Comparison of ENCODE assay signal across 8 cellular contexts in the genomic region with DNA sequence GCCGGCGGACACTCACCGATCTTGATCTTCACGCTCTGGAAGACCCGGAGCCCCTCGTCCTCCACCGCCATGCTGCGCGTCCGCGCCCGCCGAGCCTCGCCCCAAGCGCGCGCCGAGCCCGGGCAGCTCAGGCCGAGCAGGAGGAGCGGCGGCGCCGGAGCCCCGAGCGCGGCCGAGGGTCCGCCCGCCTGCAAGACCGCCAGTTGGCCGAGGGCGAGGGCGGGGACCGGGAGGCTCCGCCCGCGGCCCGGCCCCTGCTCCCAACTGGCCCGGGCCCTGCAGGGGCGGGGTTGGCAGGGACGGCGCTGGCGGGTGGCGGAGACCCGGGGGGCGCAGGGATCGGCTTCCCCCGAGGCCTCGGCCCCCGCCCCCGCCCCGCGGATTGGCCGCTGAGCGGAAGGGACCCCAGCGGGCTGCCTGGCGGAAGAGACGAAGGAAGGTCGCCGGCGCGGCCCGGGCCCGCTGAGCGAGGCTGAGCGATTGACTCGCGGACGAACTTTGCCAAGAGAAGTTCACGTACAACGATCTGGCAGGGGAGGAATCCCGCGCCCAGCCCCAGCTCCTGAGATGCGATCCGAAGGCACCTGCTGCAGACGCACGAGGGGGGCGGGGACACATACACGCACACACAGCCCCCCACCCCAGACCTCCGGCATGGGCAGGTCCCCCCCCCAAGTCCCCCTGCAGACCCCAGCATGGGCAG. TPM values are rescaled to one million over a fixed set of nuclear protein-coding genes. Genes with fewer than 3 reads are reported as not detected.
A peak's percentile ranks its signal among the peaks of the same experiment; 100 is the strongest.
DNase-seq lines count a peak whose midpoint lies in the region; ATAC-seq and TF ChIP-seq lines count a peak whose summit lies in the region.

A gene with protein sequence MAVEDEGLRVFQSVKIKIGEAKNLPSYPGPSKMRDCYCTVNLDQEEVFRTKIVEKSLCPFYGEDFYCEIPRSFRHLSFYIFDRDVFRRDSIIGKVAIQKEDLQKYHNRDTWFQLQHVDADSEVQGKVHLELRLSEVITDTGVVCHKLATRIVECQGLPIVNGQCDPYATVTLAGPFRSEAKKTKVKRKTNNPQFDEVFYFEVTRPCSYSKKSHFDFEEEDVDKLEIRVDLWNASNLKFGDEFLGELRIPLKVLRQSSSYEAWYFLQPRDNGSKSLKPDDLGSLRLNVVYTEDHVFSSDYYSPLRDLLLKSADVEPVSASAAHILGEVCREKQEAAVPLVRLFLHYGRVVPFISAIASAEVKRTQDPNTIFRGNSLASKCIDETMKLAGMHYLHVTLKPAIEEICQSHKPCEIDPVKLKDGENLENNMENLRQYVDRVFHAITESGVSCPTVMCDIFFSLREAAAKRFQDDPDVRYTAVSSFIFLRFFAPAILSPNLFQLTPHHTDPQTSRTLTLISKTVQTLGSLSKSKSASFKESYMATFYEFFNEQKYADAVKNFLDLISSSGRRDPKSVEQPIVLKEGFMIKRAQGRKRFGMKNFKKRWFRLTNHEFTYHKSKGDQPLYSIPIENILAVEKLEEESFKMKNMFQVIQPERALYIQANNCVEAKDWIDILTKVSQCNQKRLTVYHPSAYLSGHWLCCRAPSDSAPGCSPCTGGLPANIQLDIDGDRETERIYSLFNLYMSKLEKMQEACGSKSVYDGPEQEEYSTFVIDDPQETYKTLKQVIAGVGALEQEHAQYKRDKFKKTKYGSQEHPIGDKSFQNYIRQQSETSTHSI (minus strand): TSS at position 205 of the 703 bp plus-strand sequence. CDS start 134 bp downstream, at position 71.

- no peaks in the 10 kb centered on the region for H3K9me3 Mint-ChIP-seq in CD4-positive, alpha-beta T cell
- no peaks in the 10 kb centered on the region for H3K9me3 Mint-ChIP-seq in activated T-helper 2 cell treated with anti-CD3 and anti-CD28 coated beads, Interferon-gamma antibody, Interleukin-2, Interleukin-4, amounts not matched to agents 10 μg/mL and 5 μg/mL and 100 μg/mL, durations not matched to agents 14 hours and 24 hours and 36 hours

- peaks cover 7% of the 10 kb centered on the region for H3K36me3 ChIP-seq in NT2/D1 (ENCODE audit: insufficient read depth, insufficient read length, low read length)
- H3K36me3 ChIP-seq in fibroblast of lung (ENCODE audit: control insufficient read depth, insufficient read depth, low read length): no peaks in the 10 kb centered on the region
- no peaks in the 10 kb centered on the region for H3K36me3 ChIP-seq in mucosa of stomach (ENCODE audit: control insufficient read depth, insufficient read depth, low read length)
- no peaks in the 10 kb centered on the region for H3K36me3 ChIP-seq in thymus (ENCODE audit: control insufficient read depth, insufficient read depth)

- H3K9ac ChIP-seq in NT2/D1 (ENCODE audit: insufficient read length, low read depth): peak within 1 kb of the TSS; percentile 81
- peak within 1 kb of the TSS; percentile 84 for H3K9ac ChIP-seq in fibroblast of lung (ENCODE audit: insufficient read depth, low read length)
- peak within 1 kb of the TSS; percentile 61 for H3K9ac ChIP-seq in mucosa of stomach (ENCODE audit: low read length)

- peak within 1 kb of the TSS; percentile 99 for H3K4me3 Mint-ChIP-seq in CD4-positive, alpha-beta T cell
- peak within 1 kb of the TSS; percentile 93 for H3K4me3 Mint-ChIP-seq in activated T-helper 2 cell treated with anti-CD3 and anti-CD28 coated beads, Interferon-gamma antibody, Interleukin-2, Interleukin-4, amounts not matched to agents 10 μg/mL and 5 μg/mL and 100 μg/mL, durations not matched to agents 14 hours and 24 hours and 36 hours (ENCODE audit: low read depth)

- under 1% methylated on average over 81 of the region's 81 CpGs for whole genome bisulfite sequencing in thymus

- H3K4me3 ChIP-seq in NT2/D1 (ENCODE audit: insufficient read length, low read depth) (peak within 1 kb of the TSS; percentile 72), fibroblast of lung (replicated peaks in 1 of 4; ENCODE audit: control extremely low read depth in 1 of 4, insufficient read depth in 1 of 4, low read depth in 3 of 4, low read length in 4 of 4) (peak within 1 kb of the TSS; percentile 79 to 98 (median 86)), mucosa of stomach (ENCODE audit: low read length) (peak within 1 kb of the TSS; percentile 49), thymus (ENCODE audit: low read length) (peak within 1 kb of the TSS; percentile 73)

- intact Hi-C loops in CD4-positive, alpha-beta T cell (cut with DNase I, micrococcal nuclease): no loop called here
- intact Hi-C loops in activated T-helper 2 cell treated with anti-CD3 and anti-CD28 coated beads, Interferon-gamma antibody, Interleukin-2, Interleukin-4, amounts not matched to agents 10 μg/mL and 5 μg/mL and 100 μg/mL, durations not matched to agents 14 hours and 24 hours and 36 hours (cut with micrococcal nuclease): loop anchor here (5.0 kb wide), 1 partner anchor 925 kb away; a partner anchor contains a TSS

- peaks cover 60% of the 10 kb centered on the region for H3K4me1 Mint-ChIP-seq in CD4-positive, alpha-beta T cell (ENCODE audit: low read depth)
- H3K4me1 Mint-ChIP-seq in activated T-helper 2 cell treated with anti-CD3 and anti-CD28 coated beads, Interferon-gamma antibody, Interleukin-2, Interleukin-4, amounts not matched to agents 10 μg/mL and 5 μg/mL and 100 μg/mL, durations not matched to agents 14 hours and 24 hours and 36 hours (ENCODE audit: low read depth): peaks cover 34% of the 10 kb centered on the region

- H3K27me3 ChIP-seq in CD4-positive, alpha-beta T cell (ENCODE audit: control insufficient read depth, insufficient read depth, low read length): no peaks in the 10 kb centered on the region
- H3K27me3 ChIP-seq in NT2/D1 (ENCODE audit: insufficient read depth, insufficient read length) (peaks cover 25% of the 10 kb centered on the region), fibroblast of lung (ENCODE audit: control insufficient read depth, insufficient read depth, low read length) (no peaks in the 10 kb centered on the region), mucosa of stomach (ENCODE audit: control insufficient read depth, insufficient read depth, low read length) (peaks cover 27% of the 10 kb centered on the region), thymus (ENCODE audit: control insufficient read depth, insufficient read depth) (peaks cover 2% of the 10 kb centered on the region)

- DNase-seq in CD4-positive, alpha-beta T cell: peak; percentile 37 to 79 (median 52)
- DNase-seq in NT2/D1 (ENCODE audit: low read depth, low spot score) (peak; percentile 79), fibroblast of lung (ENCODE audit: low read depth in 2 of 2) (peak; percentile 81 to 87)
- peak; percentile 55 for DNase-seq in activated T-helper 2 cell treated with anti-CD3 and anti-CD28 coated beads, Interferon-gamma antibody, Interleukin-2, Interleukin-4, amounts not matched to agents 10 μg/mL and 5 μg/mL and 100 μg/mL, durations not matched to agents 14 hours and 24 hours and 36 hours (ENCODE audit: low spot score)

- peaks cover 44% of the 10 kb centered on the region for H3K36me3 Mint-ChIP-seq in CD4-positive, alpha-beta T cell (ENCODE audit: low read depth)
- peaks cover 9% of the 10 kb centered on the region for H3K36me3 Mint-ChIP-seq in activated T-helper 2 cell treated with anti-CD3 and anti-CD28 coated beads, Interferon-gamma antibody, Interleukin-2, Interleukin-4, amounts not matched to agents 10 μg/mL and 5 μg/mL and 100 μg/mL, durations not matched to agents 14 hours and 24 hours and 36 hours (ENCODE audit: low read depth)

- no peak within 1 kb of the TSS for H2AFZ ChIP-seq in fibroblast of lung (ENCODE audit: low read length)

- ATAC-seq in CD4-positive, alpha-beta T cell (ENCODE audit: poor library complexity): peak; percentile 31
- ATAC-seq in GM19324 (IDR thresholded peaks at IDR 0.05; ENCODE audit: low FRiP score, unreplicated experiment): peak; percentile 75
- ATAC-seq in HG03354 (IDR thresholded peaks at IDR 0.05; ENCODE audit: poor library complexity, severe bottlenecking, unreplicated experiment): peak; percentile 66

- peak within 1 kb of the TSS; percentile 80 for H3K27ac ChIP-seq in CD4-positive, alpha-beta T cell (ENCODE audit: low read depth, low read length)
- H3K27ac ChIP-seq in fibroblast of lung (ENCODE audit: insufficient read depth, low read length): peak within 1 kb of the TSS; percentile 96
- H3K27ac ChIP-seq in thymus (ENCODE audit: low read depth): peak within 1 kb of the TSS; percentile 85

- CTCF ChIA-PET in CD4-positive, alpha-beta T cell (lab: Charles Lee): interaction anchor here (3.0 kb wide), 1 partner anchor 22 kb away, joined by 15 read pairs; no protein-coding TSS in a partner anchor

- H3K79me2 ChIP-seq in fibroblast of lung (ENCODE audit: control insufficient read depth, insufficient read depth, low read length): peaks cover 47% of the 10 kb centered on the region

- H4K20me1 ChIP-seq in fibroblast of lung (ENCODE audit: control insufficient read depth, extremely low read depth, insufficient read depth, low read length): no peaks in the 10 kb centered on the region

- no peaks in the 10 kb centered on the region for H3K27me3 Mint-ChIP-seq in CD4-positive, alpha-beta T cell
- H3K27me3 Mint-ChIP-seq in activated T-helper 2 cell treated with anti-CD3 and anti-CD28 coated beads, Interferon-gamma antibody, Interleukin-2, Interleukin-4, amounts not matched to agents 10 μg/mL and 5 μg/mL and 100 μg/mL, durations not matched to agents 14 hours and 24 hours and 36 hours (ENCODE audit: low read depth): peaks cover 13% of the 10 kb centered on the region

- peak within 1 kb of the TSS; percentile 85 for H3K4me2 ChIP-seq in fibroblast of lung (ENCODE audit: extremely low read depth, insufficient read depth, low read length)

- H3K4me1 ChIP-seq in NT2/D1 (ENCODE audit: insufficient read depth, insufficient read length) (peaks cover 20% of the 10 kb centered on the region), fibroblast of lung (ENCODE audit: control insufficient read depth, extremely low read depth, insufficient read depth, low read length) (peaks cover 16% of the 10 kb centered on the region), mucosa of stomach (ENCODE audit: control insufficient read depth, insufficient read depth, low read length) (peaks cover 25% of the 10 kb centered on the region), thymus (ENCODE audit: control insufficient read depth, insufficient read depth, low read length) (peaks cover 18% of the 10 kb centered on the region)

- POLR2A ChIA-PET in CD4-positive, alpha-beta T cell (lab: Charles Lee): interaction anchor here (0.6 to 7.5 kb wide), 5 partner anchors 8 to 94 kb away, joined by 4 to 138 read pairs (median 76); no protein-coding TSS in a partner anchor

- peak within 1 kb of the TSS; percentile 99 for H3K27ac Mint-ChIP-seq in CD4-positive, alpha-beta T cell
- H3K27ac Mint-ChIP-seq in activated T-helper 2 cell treated with anti-CD3 and anti-CD28 coated beads, Interferon-gamma antibody, Interleukin-2, Interleukin-4, amounts not matched to agents 10 μg/mL and 5 μg/mL and 100 μg/mL, durations not matched to agents 14 hours and 24 hours and 36 hours: peak within 1 kb of the TSS; percentile 87

- no peaks in the 10 kb centered on the region for H3K9me3 ChIP-seq in CD4-positive, alpha-beta T cell (ENCODE audit: control insufficient read depth, low read length)
- no peaks in the 10 kb centered on the region for H3K9me3 ChIP-seq in NT2/D1 (ENCODE audit: insufficient read depth, low read length)
- H3K9me3 ChIP-seq in fibroblast of lung (ENCODE audit: control insufficient read depth, insufficient read depth, low read depth, low read length): no peaks in the 10 kb centered on the region
- H3K9me3 ChIP-seq in mucosa of stomach (ENCODE audit: control insufficient read depth, low read length): no peaks in the 10 kb centered on the region
- no peaks in the 10 kb centered on the region for H3K9me3 ChIP-seq in thymus (ENCODE audit: control insufficient read depth)

- TF ChIP-seq CTCF in CD4-positive, alpha-beta T cell (IDR thresholded peaks at IDR 0.05): no peak
- no peak for TF ChIP-seq CTCF in fibroblast of lung (conservative IDR thresholded peaks at IDR 0.05 in 1 of 2, IDR thresholded peaks at IDR 0.05 in 1 of 2; ENCODE audit: low read depth in 1 of 2, low read length in 2 of 2)

RNA-seq across cellular contexts. Expression of the gene that starts here (rescaled TPM):
- total RNA-seq in CD4-positive, alpha-beta T cell: 100 to 1,000 TPM; 181 to 184 TPM
- 13.7 and 13.9 TPM in 2 replicates for total RNA-seq in activated T-helper 2 cell treated with anti-CD3 and anti-CD28 coated beads, Interferon-gamma antibody, Interleukin-2, Interleukin-4, amounts not matched to agents 10 μg/mL and 5 μg/mL and 100 μg/mL, durations not matched to agents 14 hours and 24 hours and 36 hours
- 21.6 and 26.6 TPM in 2 replicates for total RNA-seq in fibroblast of lung
- polyA plus RNA-seq in fibroblast of lung: 31.1 and 34.1 TPM in 2 replicates
- polyA plus RNA-seq in fibroblast of lung (2012): 32.0 and 32.4 TPM in 2 replicates
- polyA minus RNA-seq in fibroblast of lung (ENCODE audit: low replicate concordance): 20.1 and 29.0 TPM in 2 replicates
- polyA plus RNA-seq in thymus: 23.8 TPM

Comparison
In these comparisons a context has a peak if more than half of its experiments do, and no peak if none do; other contexts are left out.
1. Peak in every context shown above with its lines: DNase-seq, ATAC-seq, H3K4me3 ChIP-seq and H3K27ac ChIP-seq.